ENCODE assay signal across 18 cellular contexts in the genomic region with DNA sequence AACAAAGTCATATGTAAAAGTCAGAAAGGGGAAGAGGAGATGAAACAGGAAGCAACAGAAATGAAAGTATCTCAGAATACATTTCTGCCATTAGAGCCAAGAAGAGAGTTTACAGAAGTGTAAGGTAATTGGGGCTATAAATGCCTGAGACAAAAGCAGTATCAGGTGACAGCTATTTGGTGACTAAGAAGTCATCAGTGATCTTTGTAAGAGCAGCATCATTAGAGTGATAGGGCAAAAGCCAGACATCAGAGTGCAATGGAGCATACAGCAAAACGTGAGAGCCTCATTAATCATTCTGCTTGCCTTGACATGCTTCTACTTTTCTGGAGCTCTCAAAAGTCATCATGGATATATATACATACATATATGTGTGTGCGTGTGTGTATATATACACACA.
DNase-seq lines count a peak whose midpoint lies in the region; ATAC-seq and TF ChIP-seq lines count a peak whose summit lies in the region.
"Had no signal": no experiment of that assay in that cellular context is flagged by ENCODE, and none has a peak within 500 bp of the region (broad histone marks: within the 10 kb centered on the region; RNA-seq: fewer than 3 reads in every experiment).

No MANE protein-coding gene starts in this region.

- intact Hi-C loops in lower lobe of right lung (cut with DNase I), result no loop called here

- H3K27ac Mint-ChIP-seq in mesothelial cell of epicardium, result no peak overlapping the region
- H3K27ac Mint-ChIP-seq: activated T-helper 2 cell treated with anti-CD3 and anti-CD28 coated beads, Interferon-gamma antibody, Interleukin-2, Interleukin-4, amounts not matched to agents 10 μg/mL and 5 μg/mL and 100 μg/mL, durations not matched to agents 14 hours and 24 hours and 36 hours had no signal

- DNase-seq in DMS79 treated with DMSO at 0.1 percent for 48 hours (lab: John Stamatoyannopoulos, UW), result peak; percentile 17
- DNase-seq in NCI-H1436 (lab: John Stamatoyannopoulos, UW), result peak; percentile 95
- peak; percentile 73 for DNase-seq in NCI-H510A treated with DMSO at 0.1 percent for 48 hours (lab: John Stamatoyannopoulos, UW)
- peak; percentile 11 for DNase-seq in glomerular visceral epithelial cell (ENCODE audit: extremely low spot score)
- DNase-seq in mesothelial cell of epicardium (ENCODE audit: low spot score in 2 of 2, unreplicated experiment in 2 of 2), result no peak
- no peak for DNase-seq in lower lobe of right lung
- no peak for DNase-seq in activated CD4-positive, alpha-beta T cell treated with anti-CD3 and anti-CD28 coated beads for 48 hours
- DNase-seq: activated CD4-positive, CD25-positive, alpha-beta regulatory T cell treated with anti-CD3 and anti-CD28 coated beads, Interleukin-2, amount 50 U/mL, for 72 hours; DND-41; esophagus squamous epithelium; H7; head of caudate nucleus; mesendoderm; nephron progenitor cell; psoas muscle; T1000 had no signal

- H3K36me3 Mint-ChIP-seq in mesothelial cell of epicardium, result no peaks in the 10 kb centered on the region

- ATAC-seq in lower lobe of right lung, result no peak
- ATAC-seq: psoas muscle had no signal

- H3K4me3 Mint-ChIP-seq in mesothelial cell of epicardium, result no peak overlapping the region
- H3K4me3 Mint-ChIP-seq: nephron progenitor cell had no signal

- H3K4me1 Mint-ChIP-seq in mesothelial cell of epicardium, result peaks cover 16% of the 10 kb centered on the region

- no peak overlapping the region for H3K4me3 ChIP-seq in lower lobe of right lung
- H3K4me3 ChIP-seq: cardiac muscle cell, esophagus squamous epithelium, psoas muscle had no signal

- H3K9me3 ChIP-seq in lower lobe of right lung, result no peaks in the 10 kb centered on the region
- H3K9me3 ChIP-seq: esophagus squamous epithelium, psoas muscle had no signal

- no peaks in the 10 kb centered on the region for H3K9me3 Mint-ChIP-seq in mesothelial cell of epicardium
- H3K9me3 Mint-ChIP-seq: nephron progenitor cell had no signal

- no peaks in the 10 kb centered on the region for H3K27me3 ChIP-seq in lower lobe of right lung (ENCODE audit: low read depth)
- H3K27me3 ChIP-seq: cardiac muscle cell, esophagus squamous epithelium had no signal

- no peak overlapping the region for H3K27ac ChIP-seq in lower lobe of right lung
- H3K27ac ChIP-seq: cardiac muscle cell, esophagus squamous epithelium, psoas muscle had no signal

- H3K27me3 Mint-ChIP-seq in mesothelial cell of epicardium (ENCODE audit: low read depth), result no peaks in the 10 kb centered on the region

- H3K36me3 ChIP-seq in lower lobe of right lung, result no peaks in the 10 kb centered on the region
- H3K36me3 ChIP-seq: cardiac muscle cell, esophagus squamous epithelium had no signal

- no peak for TF ChIP-seq CTCF in mesothelial cell of epicardium (IDR thresholded peaks at IDR 0.05; ENCODE audit: unreplicated experiment)
- TF ChIP-seq CTCF in lower lobe of right lung (IDR thresholded peaks at IDR 0.05), result no peak

- no peaks in the 10 kb centered on the region for H3K4me1 ChIP-seq in lower lobe of right lung
- H3K4me1 ChIP-seq: esophagus squamous epithelium, psoas muscle had no signal

Comparison
In these comparisons a context has a peak if more than half of its experiments do, and no peak if none do; other contexts are left out.
1. DNase-seq: peak in DMS79 treated with DMSO at 0.1 percent for 48 hours (single experiment), NCI-H1436 (single experiment), NCI-H510A treated with DMSO at 0.1 percent for 48 hours (single experiment) and glomerular visceral epithelial cell (single experiment); none in mesothelial cell of epicardium (0 of 2), lower lobe of right lung (single experiment) and activated CD4-positive, alpha-beta T cell treated with anti-CD3 and anti-CD28 coated beads for 48 hours (single experiment).